1 cellular context compared by ENCODE assay signal in the genomic region with DNA sequence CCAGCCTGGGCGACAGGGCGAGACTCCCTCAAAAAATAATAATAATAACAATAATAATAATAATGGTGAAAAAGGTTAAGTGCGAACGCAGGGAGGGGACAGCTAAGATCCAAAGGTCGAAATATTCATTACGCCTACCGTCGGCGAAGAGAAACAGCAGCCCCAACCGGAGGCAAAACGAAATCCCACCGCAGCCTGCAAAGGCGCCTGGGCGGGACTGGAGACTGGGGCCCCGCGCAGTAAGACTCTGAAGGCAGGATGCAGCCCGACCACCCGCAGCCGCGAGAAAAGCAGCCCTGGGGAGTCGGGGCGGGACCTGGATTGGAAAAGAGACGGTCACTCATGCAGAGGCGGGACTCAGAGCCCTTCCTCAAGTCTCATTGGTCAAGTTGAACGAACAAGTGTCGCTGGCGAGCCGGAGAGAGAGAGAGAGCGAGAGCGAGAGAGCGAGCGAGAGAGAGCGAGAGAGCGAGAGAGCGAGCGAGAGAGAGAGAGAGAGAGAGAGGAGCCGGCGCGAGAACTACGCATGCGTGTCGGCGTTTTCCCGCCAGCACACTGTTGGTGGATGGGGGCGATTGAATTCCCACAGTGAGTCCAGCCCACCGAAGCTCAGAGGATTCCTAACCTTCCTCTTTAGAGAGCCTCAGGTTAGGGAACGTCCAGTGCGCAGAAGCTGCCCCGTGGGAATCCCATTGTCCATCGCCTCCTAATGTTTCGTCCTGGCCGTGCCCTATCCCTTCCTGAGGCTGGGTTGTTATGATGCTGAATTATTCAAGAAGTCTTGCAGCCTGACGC.
TF ChIP-seq lines count a peak whose summit lies in the region.

No MANE protein-coding gene starts in this region.

TF ChIP-seq in H1, 55 proteins besides CTCF, POLR2A, EP300 and RAD21 (continues in another document):
- no peak for TF ChIP-seq CBX8 (IDR thresholded peaks at IDR 0.05; ENCODE audit: borderline replicate concordance, low read depth, low read length)
- 0 out of 2 replicates have a peak, but pooled peaks have one; percentile 38 for TF ChIP-seq TEAD4 (IDR thresholded peaks at IDR 0.05; ENCODE audit: low read depth, low read length)
- TF ChIP-seq SRF (IDR thresholded peaks at IDR 0.05; ENCODE audit: low read depth, low read length), result 0 out of 2 replicates have a peak, but pooled peaks have one; percentile 37
- TF ChIP-seq HDAC2 (IDR thresholded peaks at IDR 0.05; ENCODE audit: borderline replicate concordance in 1 of 2, low read depth in 2 of 2, low read length in 2 of 2), result peak; percentile 97 to 98; a peak in 2 of 4 replicates
- TF ChIP-seq GTF2F1 (IDR thresholded peaks at IDR 0.05; ENCODE audit: borderline replicate concordance, low read depth, low read length), result no peak; the same call in 1 of the 2 replicates
- no peak for TF ChIP-seq CBX5 (IDR thresholded peaks at IDR 0.05; ENCODE audit: low read depth, low read length)
- TF ChIP-seq SUZ12 (IDR thresholded peaks at IDR 0.05; ENCODE audit: low read length), result no peak
- TF ChIP-seq TBP (IDR thresholded peaks at IDR 0.05; ENCODE audit: low read depth, low read length), result peak; percentile 78
- peak; percentile 94 for TF ChIP-seq POLR2AphosphoS5 (IDR thresholded peaks at IDR 0.05; ENCODE audit: low read depth, low read length)
- TF ChIP-seq SIRT6 (IDR thresholded peaks at IDR 0.05; ENCODE audit: low read length), result no peak
- no peak for TF ChIP-seq MAFK (IDR thresholded peaks at IDR 0.05; ENCODE audit: low read depth, low read length)
- TF ChIP-seq, protein P1, sequence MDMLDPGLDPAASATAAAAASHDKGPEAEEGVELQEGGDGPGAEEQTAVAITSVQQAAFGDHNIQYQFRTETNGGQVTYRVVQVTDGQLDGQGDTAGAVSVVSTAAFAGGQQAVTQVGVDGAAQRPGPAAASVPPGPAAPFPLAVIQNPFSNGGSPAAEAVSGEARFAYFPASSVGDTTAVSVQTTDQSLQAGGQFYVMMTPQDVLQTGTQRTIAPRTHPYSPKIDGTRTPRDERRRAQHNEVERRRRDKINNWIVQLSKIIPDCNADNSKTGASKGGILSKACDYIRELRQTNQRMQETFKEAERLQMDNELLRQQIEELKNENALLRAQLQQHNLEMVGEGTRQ (IDR thresholded peaks at IDR 0.05; ENCODE audit: low read length), result no peak
- TF ChIP-seq, protein P2, sequence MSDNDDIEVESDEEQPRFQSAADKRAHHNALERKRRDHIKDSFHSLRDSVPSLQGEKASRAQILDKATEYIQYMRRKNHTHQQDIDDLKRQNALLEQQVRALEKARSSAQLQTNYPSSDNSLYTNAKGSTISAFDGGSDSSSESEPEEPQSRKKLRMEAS (IDR thresholded peaks at IDR 0.05), result peak; percentile 85
- TF ChIP-seq SP4 (IDR thresholded peaks at IDR 0.05; ENCODE audit: low read length), result peak; percentile 93
- TF ChIP-seq JUN (IDR thresholded peaks at IDR 0.05; ENCODE audit: low read depth, low read length), result no peak
- peak; percentile 80 for TF ChIP-seq TAF1 (IDR thresholded peaks at IDR 0.05; ENCODE audit: low read depth, low read length)
- TF ChIP-seq CTBP2 (IDR thresholded peaks at IDR 0.05; ENCODE audit: borderline replicate concordance, insufficient read depth, insufficient read length, low read length), result peak; percentile 65
- 0 out of 2 replicates have a peak, but pooled peaks have one; percentile 64 for TF ChIP-seq YY1 (IDR thresholded peaks at IDR 0.05; ENCODE audit: low read depth, low read length)
- TF ChIP-seq, protein P3, sequence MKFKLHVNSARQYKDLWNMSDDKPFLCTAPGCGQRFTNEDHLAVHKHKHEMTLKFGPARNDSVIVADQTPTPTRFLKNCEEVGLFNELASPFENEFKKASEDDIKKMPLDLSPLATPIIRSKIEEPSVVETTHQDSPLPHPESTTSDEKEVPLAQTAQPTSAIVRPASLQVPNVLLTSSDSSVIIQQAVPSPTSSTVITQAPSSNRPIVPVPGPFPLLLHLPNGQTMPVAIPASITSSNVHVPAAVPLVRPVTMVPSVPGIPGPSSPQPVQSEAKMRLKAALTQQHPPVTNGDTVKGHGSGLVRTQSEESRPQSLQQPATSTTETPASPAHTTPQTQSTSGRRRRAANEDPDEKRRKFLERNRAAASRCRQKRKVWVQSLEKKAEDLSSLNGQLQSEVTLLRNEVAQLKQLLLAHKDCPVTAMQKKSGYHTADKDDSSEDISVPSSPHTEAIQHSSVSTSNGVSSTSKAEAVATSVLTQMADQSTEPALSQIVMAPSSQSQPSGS (IDR thresholded peaks at IDR 0.05; ENCODE audit: low read length), result 0 out of 2 replicates have a peak, but pooled peaks have one; percentile 24
- no peak for TF ChIP-seq EZH2 (IDR thresholded peaks at IDR 0.05; ENCODE audit: low read depth, low read length, severe bottlenecking)
- TF ChIP-seq ZNF274 (IDR thresholded peaks at IDR 0.05; ENCODE audit: borderline replicate concordance, extremely low read depth, low read length), result no peak
- TF ChIP-seq HDAC6 (IDR thresholded peaks at IDR 0.05; ENCODE audit: low read depth, low read length), result no peak
- TF ChIP-seq KDM5A (IDR thresholded peaks at IDR 0.05; ENCODE audit: low read length), result no peak
- no peak for TF ChIP-seq CEBPB (IDR thresholded peaks at IDR 0.05; ENCODE audit: low read depth, low read length)
- TF ChIP-seq BRCA1 (IDR thresholded peaks at IDR 0.05; ENCODE audit: low read depth, low read length), result peak; percentile 48; the same call in 1 of the 2 replicates
- peak; percentile 71 for TF ChIP-seq CREB1 (IDR thresholded peaks at IDR 0.05)
- TF ChIP-seq CHD1 (IDR thresholded peaks at IDR 0.05; ENCODE audit: low read depth, low read length), result no peak
- TF ChIP-seq BACH1 (IDR thresholded peaks at IDR 0.05; ENCODE audit: low read length), result peak; percentile 60
- TF ChIP-seq NRF1 (IDR thresholded peaks at IDR 0.05; ENCODE audit: low read depth, low read length), result peak; percentile 46; the same call in 1 of the 2 replicates
- TF ChIP-seq NANOG (IDR thresholded peaks at IDR 0.05; ENCODE audit: insufficient read depth, low read depth, low read length, poor library complexity, severe bottlenecking), result no peak
- peak; percentile 76 for TF ChIP-seq ASH2L (IDR thresholded peaks at IDR 0.05; ENCODE audit: low read length)
- peak; percentile 90 for TF ChIP-seq SP1 (IDR thresholded peaks at IDR 0.05; ENCODE audit: low read depth, low read length)
- no peak for TF ChIP-seq SIX5 (IDR thresholded peaks at IDR 0.05; ENCODE audit: low read depth, low read length)
- TF ChIP-seq RFX5 (IDR thresholded peaks at IDR 0.05; ENCODE audit: borderline replicate concordance, low read depth, low read length), result no peak
- TF ChIP-seq RXRA (IDR thresholded peaks at IDR 0.05; ENCODE audit: insufficient read depth, low read depth, low read length), result 0 out of 2 replicates have a peak, but pooled peaks have one; percentile 31
- TF ChIP-seq GABPA (IDR thresholded peaks at IDR 0.05; ENCODE audit: borderline replicate concordance, insufficient read depth, low read length), result no peak
- peak; percentile 84 for TF ChIP-seq CHD2 (IDR thresholded peaks at IDR 0.05; ENCODE audit: low read length)
- TF ChIP-seq RBBP5 (IDR thresholded peaks at IDR 0.05; ENCODE audit: borderline replicate concordance, low read depth, low read length), result peak; percentile 80
- peak; percentile 100 for TF ChIP-seq JUND (IDR thresholded peaks at IDR 0.05; ENCODE audit: low read length)
- 0 out of 2 replicates have a peak, but pooled peaks have one; percentile 54 for TF ChIP-seq POU5F1 (IDR thresholded peaks at IDR 0.05; ENCODE audit: low read depth, low read length)
- TF ChIP-seq TCF12 (IDR thresholded peaks at IDR 0.05; ENCODE audit: low read depth, low read length), result 0 out of 2 replicates have a peak, but pooled peaks have one; percentile 82
- no peak for TF ChIP-seq KDM4A (IDR thresholded peaks at IDR 0.05; ENCODE audit: low read depth, low read length, severe bottlenecking)
- peak in 1 of 2 experiments; percentile 65; a peak in 2 of 4 replicates for TF ChIP-seq SIN3A (conservative IDR thresholded peaks at IDR 0.05 in 1 of 2, IDR thresholded peaks at IDR 0.05 in 1 of 2; ENCODE audit: low read depth in 1 of 2, low read length in 2 of 2)
- TF ChIP-seq SP2 (IDR thresholded peaks at IDR 0.05; ENCODE audit: low read length), result 0 out of 2 replicates have a peak, but pooled peaks have one; percentile 12
- TF ChIP-seq SAP30 (IDR thresholded peaks at IDR 0.05; ENCODE audit: insufficient read depth, insufficient replicate concordance, low read length), result no peak
- 0 out of 2 replicates have a peak, but pooled peaks have one; percentile 29 for TF ChIP-seq FOSL1 (IDR thresholded peaks at IDR 0.05; ENCODE audit: insufficient read depth, low read depth, low read length)
- TF ChIP-seq RNF2 (IDR thresholded peaks at IDR 0.05; ENCODE audit: borderline replicate concordance, low read depth, low read length, missing control alignments, poor library complexity, severe bottlenecking), result no peak
- 0 out of 2 replicates have a peak, but pooled peaks have one; percentile 31 for TF ChIP-seq EGR1 (IDR thresholded peaks at IDR 0.05; ENCODE audit: borderline replicate concordance, low read depth, low read length)
- TF ChIP-seq, protein P4, sequence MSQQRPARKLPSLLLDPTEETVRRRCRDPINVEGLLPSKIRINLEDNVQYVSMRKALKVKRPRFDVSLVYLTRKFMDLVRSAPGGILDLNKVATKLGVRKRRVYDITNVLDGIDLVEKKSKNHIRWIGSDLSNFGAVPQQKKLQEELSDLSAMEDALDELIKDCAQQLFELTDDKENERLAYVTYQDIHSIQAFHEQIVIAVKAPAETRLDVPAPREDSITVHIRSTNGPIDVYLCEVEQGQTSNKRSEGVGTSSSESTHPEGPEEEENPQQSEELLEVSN (IDR thresholded peaks at IDR 0.05), result peak; percentile 94
- TF ChIP-seq PHF8 (conservative IDR thresholded peaks at IDR 0.05; ENCODE audit: low read depth, low read length), result peak; percentile 60
- no peak for TF ChIP-seq BCL11A (IDR thresholded peaks at IDR 0.05; ENCODE audit: low read depth in 2 of 2, low read length in 2 of 2)
- TF ChIP-seq, protein P5, sequence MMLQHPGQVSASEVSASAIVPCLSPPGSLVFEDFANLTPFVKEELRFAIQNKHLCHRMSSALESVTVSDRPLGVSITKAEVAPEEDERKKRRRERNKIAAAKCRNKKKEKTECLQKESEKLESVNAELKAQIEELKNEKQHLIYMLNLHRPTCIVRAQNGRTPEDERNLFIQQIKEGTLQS (IDR thresholded peaks at IDR 0.05; ENCODE audit: insufficient read depth, low read depth, low read length), result no peak
- TF ChIP-seq TAF7 (optimal IDR thresholded peaks at IDR 0.05; ENCODE audit: borderline replicate concordance, low read depth, low read length), result no peak
- TF ChIP-seq KDM1A (IDR thresholded peaks at IDR 0.05; ENCODE audit: borderline replicate concordance, low read length), result no peak; the same call in 1 of the 2 replicates
